In the genomic region with DNA sequence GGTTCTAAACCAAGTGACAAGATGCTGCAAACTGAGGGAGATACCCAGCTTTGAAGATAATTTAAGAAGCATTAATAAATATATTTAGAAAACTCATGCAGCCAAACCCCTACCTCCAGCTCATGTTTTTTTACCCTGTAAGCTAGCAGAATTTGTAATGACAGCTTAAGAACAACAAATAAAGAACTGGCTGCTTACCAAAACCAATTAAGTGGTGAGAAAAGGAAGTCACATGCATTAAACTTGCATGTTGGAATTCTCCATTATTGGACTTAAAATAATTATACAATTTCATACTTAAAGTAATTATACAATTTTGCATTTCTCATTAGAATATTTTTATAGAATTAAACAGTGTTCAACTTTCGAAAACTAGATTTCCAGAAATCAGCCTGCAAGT, we compare ENCODE assay signal across 17 cellular contexts.
DNase-seq lines count a peak whose midpoint lies in the region; ATAC-seq, FAIRE-seq and TF ChIP-seq lines count a peak whose summit lies in the region.
"Had no signal": no experiment of that assay in that cellular context is flagged by ENCODE, and none has a peak within 500 bp of the region (broad histone marks: within the 10 kb centered on the region; RNA-seq: fewer than 3 reads in every experiment).

No MANE protein-coding gene starts in this region.

- no peak for TF ChIP-seq CTCF in DND-41 (IDR thresholded peaks at IDR 0.05; ENCODE audit: borderline replicate concordance, extremely low read depth, low read length, poor library complexity, severe bottlenecking)
- no peak for TF ChIP-seq CTCF in fibroblast of lung (conservative IDR thresholded peaks at IDR 0.05 in 1 of 2, IDR thresholded peaks at IDR 0.05 in 1 of 2; ENCODE audit: low read depth in 1 of 2, low read length in 2 of 2)
- TF ChIP-seq CTCF in GM13976 (IDR thresholded peaks at IDR 0.05; ENCODE audit: borderline replicate concordance, control extremely low read depth, extremely low read depth, insufficient read depth, missing control alignments): no peak
- TF ChIP-seq CTCF in lower leg skin (IDR thresholded peaks at IDR 0.05): no peak
- no peak for TF ChIP-seq CTCF in left ventricle myocardium inferior (IDR thresholded peaks at IDR 0.05; ENCODE audit: borderline replicate concordance)

- TF ChIP-seq POLR2A in lower leg skin (IDR thresholded peaks at IDR 0.05): no peak

- intact Hi-C loops in lower leg skin (cut with DNase I; ENCODE audit: low total_unique reads) (no loop called here), left ventricle myocardium inferior (cut with micrococcal nuclease) (no loop called here)

- in situ Hi-C loops in GM13976 (cut with MboI; ENCODE audit: low sequenced_read_pairs, unreplicated experiment): no loop called here

- peak overlapping the region; percentile 96 for H3K27ac ChIP-seq in DND-41 (ENCODE audit: low read length)
- H3K27ac ChIP-seq in fibroblast of lung (ENCODE audit: insufficient read depth, low read length): no peak overlapping the region
- no peak overlapping the region for H3K27ac ChIP-seq in small intestine (ENCODE audit: low read depth in 1 of 2, low read length in 1 of 2)
- no peak overlapping the region for H3K27ac ChIP-seq in left ventricle myocardium inferior (replicated peaks)
- H3K27ac ChIP-seq: gastroesophageal sphincter, tibial nerve had no signal

- FAIRE-seq in small intestine (lab: Jason Lieb, UNC): no peak
- FAIRE-seq: bronchial epithelial cell had no signal

- H3K9me3 ChIP-seq in DND-41 (ENCODE audit: insufficient read depth, low read length, severe bottlenecking): no peaks in the 10 kb centered on the region
- no peaks in the 10 kb centered on the region for H3K9me3 ChIP-seq in fibroblast of lung (ENCODE audit: control insufficient read depth, insufficient read depth, low read depth, low read length)
- H3K9me3 ChIP-seq in small intestine (ENCODE audit: control insufficient read depth, low read depth): no peaks in the 10 kb centered on the region
- no peaks in the 10 kb centered on the region for H3K9me3 ChIP-seq in left ventricle myocardium inferior (replicated peaks)
- H3K9me3 ChIP-seq: gastroesophageal sphincter, SJSA1, tibial nerve had no signal

- no peak for DNase-seq in DND-41
- DNase-seq in LHCN-M2 (ENCODE audit: low read depth): peak; percentile 72
- DNase-seq in NCI-H69 (lab: John Stamatoyannopoulos, UW): peak; percentile 85
- no peak for DNase-seq in fibroblast of lung (ENCODE audit: low read depth in 2 of 2)
- DNase-seq in small intestine: no peak
- DNase-seq in GM13976 (ENCODE audit: low spot score): no peak
- DNase-seq in lower leg skin (ENCODE audit: low spot score in 2 of 2): no peak
- DNase-seq in left ventricle myocardium inferior: no peak
- DNase-seq: left colon, NCI-H510A treated with DMSO at 0.1 percent for 48 hours, PC-9 had no signal

- no peak; the same call in 2 of the 3 replicates for ATAC-seq in DND-41 (ENCODE audit: insufficient read depth, low read depth)
- ATAC-seq: gastroesophageal sphincter; GM23338; left colon; stimulated activated memory B cell treated with anti-CD40 and anti-IgM and Interleukin-4, amounts not matched to agents 10 μg/mL and 1 μg/mL and 100 μg/mL, for 72 hours had no signal

- H3K4me3 ChIP-seq in DND-41 (ENCODE audit: low read depth in 1 of 2, low read length in 2 of 2) (peak overlapping the region in 1 of 2 experiments; percentile 29; a peak in 2 of 4 replicates), fibroblast of lung (replicated peaks in 1 of 4; ENCODE audit: control extremely low read depth in 1 of 4, insufficient read depth in 1 of 4, low read depth in 3 of 4, low read length in 4 of 4) (no peak overlapping the region), small intestine (ENCODE audit: low read depth in 1 of 2, low read length in 2 of 2) (no peak overlapping the region), lower leg skin (ENCODE audit: low read depth, poor library complexity, severe bottlenecking) (no peak overlapping the region), left ventricle myocardium inferior (no peak overlapping the region)
- H3K4me3 ChIP-seq: gastroesophageal sphincter, GM23338, PC-9, SJSA1, tibial nerve had no signal

- H3K4me1 ChIP-seq in DND-41 (ENCODE audit: insufficient read depth, low read length) (peaks cover 70% of the 10 kb centered on the region), fibroblast of lung (ENCODE audit: control insufficient read depth, extremely low read depth, insufficient read depth, low read length) (peaks cover 23% of the 10 kb centered on the region), small intestine (ENCODE audit: control insufficient read depth in 2 of 2, insufficient read depth in 1 of 2, low read depth in 1 of 2, low read length in 1 of 2) (no peaks in the 10 kb centered on the region), left ventricle myocardium inferior (no peaks in the 10 kb centered on the region)
- H3K4me1 ChIP-seq: gastroesophageal sphincter had no signal

- H3K27me3 ChIP-seq in DND-41 (ENCODE audit: insufficient read depth, low read length, poor library complexity) (no peaks in the 10 kb centered on the region), fibroblast of lung (ENCODE audit: control insufficient read depth, insufficient read depth, low read length) (no peaks in the 10 kb centered on the region), small intestine (ENCODE audit: control insufficient read depth in 2 of 2, insufficient read depth in 2 of 2, low read length in 2 of 2) (no peaks in the 10 kb centered on the region), left ventricle myocardium inferior (ENCODE audit: low read depth) (no peaks in the 10 kb centered on the region)
- H3K27me3 ChIP-seq: gastroesophageal sphincter, SJSA1, tibial nerve had no signal

- H3K79me2 ChIP-seq in DND-41 (ENCODE audit: insufficient read depth, low read length) (no peaks in the 10 kb centered on the region), fibroblast of lung (ENCODE audit: control insufficient read depth, insufficient read depth, low read length) (no peaks in the 10 kb centered on the region)

- no peaks in the 10 kb centered on the region for H4K20me1 ChIP-seq in DND-41 (ENCODE audit: insufficient read depth, low read length)
- H4K20me1 ChIP-seq in fibroblast of lung (ENCODE audit: control insufficient read depth, extremely low read depth, insufficient read depth, low read length): no peaks in the 10 kb centered on the region

- H2AFZ ChIP-seq in DND-41 (ENCODE audit: low read depth, low read length): peak overlapping the region; percentile 60
- no peak overlapping the region for H2AFZ ChIP-seq in fibroblast of lung (ENCODE audit: low read length)
- H2AFZ ChIP-seq: GM23338, PC-9 had no signal

- H3K36me3 ChIP-seq in DND-41 (ENCODE audit: insufficient read depth, low read length): no peaks in the 10 kb centered on the region
- no peaks in the 10 kb centered on the region for H3K36me3 ChIP-seq in fibroblast of lung (ENCODE audit: control insufficient read depth, insufficient read depth, low read length)
- H3K36me3 ChIP-seq in small intestine (ENCODE audit: control insufficient read depth in 2 of 2, insufficient read depth in 2 of 2, low read length in 2 of 2): no peaks in the 10 kb centered on the region
- H3K36me3 ChIP-seq in left ventricle myocardium inferior: no peaks in the 10 kb centered on the region
- H3K36me3 ChIP-seq: gastroesophageal sphincter, SJSA1, tibial nerve had no signal

- peak overlapping the region; percentile 56 for H3K9ac ChIP-seq in DND-41 (ENCODE audit: low read depth, low read length)
- no peak overlapping the region for H3K9ac ChIP-seq in fibroblast of lung (ENCODE audit: insufficient read depth, low read length)

- WGBS in small intestine, 3 donors: 78 to 89% (median 83%) methylated on average over 1 of the region's 1 CpG
- WGBS in lower leg skin, 2 donors: 89 to 91% methylated on average over 1 of the region's 1 CpG

- H3K4me2 ChIP-seq in DND-41 (ENCODE audit: insufficient read depth, low read length): peak overlapping the region; percentile 58
- H3K4me2 ChIP-seq in fibroblast of lung (ENCODE audit: extremely low read depth, insufficient read depth, low read length): peak overlapping the region; percentile 56
- H3K4me2 ChIP-seq: GM23338, PC-9 had no signal

Comparison
In these comparisons a context has a peak if more than half of its experiments do, and no peak if none do; other contexts are left out.
1. DNase-seq: peak in LHCN-M2 (single experiment) and NCI-H69 (single experiment); none in DND-41 (single experiment), fibroblast of lung (0 of 2), small intestine (single experiment), GM13976 (single experiment), lower leg skin (0 of 2) and left ventricle myocardium inferior (single experiment).